ENCODE assay signal across 9 cellular contexts in genomic region chr15:34757262-34757661, GRCh38. TPM values are rescaled to one million over a fixed set of nuclear protein-coding genes. Genes with fewer than 3 reads are reported as not detected.
"Had no signal": no experiment of that assay in that cellular context is flagged by ENCODE, and none has a peak within 500 bp of the region (broad histone marks: within the 10 kb centered on the region; RNA-seq: fewer than 3 reads in every experiment).

No MANE protein-coding gene starts in this region.

- H3K9me3 Mint-ChIP-seq: GM23338, H9, HFFc6 had no signal

- H3K9me3 ChIP-seq: HAP-1 had no signal

- DNase-seq: GM23248, GOT3, H7, H9, HCEC 1CT, HFFc6 had no signal

- H3K27ac Mint-ChIP-seq: GM23338, H9, HFFc6 had no signal

- H3K27ac ChIP-seq: GM23248 had no signal

- H3K4me1 ChIP-seq: HAP-1 had no signal

- H3K9ac ChIP-seq: GM23248 had no signal

- ATAC-seq: GM23338 had no signal

- H2AFZ ChIP-seq: GM23248, GM23338 had no signal

- H3K36me3 ChIP-seq: HAP-1 had no signal

- H3K4me2 ChIP-seq: GM23338 had no signal

- H3K4me3 ChIP-seq: GM23248, GM23338, HAP-1 had no signal

- H3K4me3 Mint-ChIP-seq: GM23338, H9, HFFc6 had no signal

RNA-seq across cellular contexts. Expression of gene GJD2, which starts 2.5 kb away (rescaled TPM):
- total RNA-seq: GM23248, H4, H9, HFFc6 had no signal
- polyA plus RNA-seq: GM23248 had no signal

RNA-seq across cellular contexts. Expression of gene ACTC1, which starts 38.1 kb away (rescaled TPM):
- total RNA-seq: H4 had no signal
